12 cellular contexts compared by ENCODE assay signal in genomic region chr2:46131-46470, GRCh38. TPM values are rescaled to one million over a fixed set of nuclear protein-coding genes. Genes with fewer than 3 reads are reported as not detected.
DNase-seq lines count a peak whose midpoint lies in the region; ATAC-seq, FAIRE-seq and TF ChIP-seq lines count a peak whose summit lies in the region.
"Had no signal": no experiment of that assay in that cellular context is flagged by ENCODE, and none has a peak within 500 bp of the region (broad histone marks: within the 10 kb centered on the region; RNA-seq: fewer than 3 reads in every experiment).

No MANE protein-coding gene starts in this region.

- H3K27ac ChIP-seq in RWPE2 (ENCODE audit: poor library complexity, severe bottlenecking), result peak overlapping the region; percentile 79
- H3K27ac ChIP-seq: GM23248 had no signal

- POLR2A ChIA-PET in Caco-2 (lab: Charles Lee), result interaction anchor here (1.1 kb wide), 1 partner anchor 218 kb away, joined by 3 read pairs; the partner anchor contains the start of gene ACP1

- CTCF ChIA-PET in Caco-2 (lab: Charles Lee), result no interaction called here

- no peaks in the 10 kb centered on the region for H3K36me3 Mint-ChIP-seq in Caco-2 (ENCODE audit: insufficient read depth, unreplicated experiment)

- ATAC-seq in RWPE2 (ENCODE audit: low read depth) (peak; percentile 12; the same call in 2 of the 3 replicates), left cardiac atrium (peak; percentile 9 to 20), GM19328 (IDR thresholded peaks at IDR 0.05; ENCODE audit: unreplicated experiment) (no peak)

- H3K4me3 ChIP-seq in Caco-2 (ENCODE audit: low read depth, low read length) (peak overlapping the region; percentile 79), RWPE2 (ENCODE audit: severe bottlenecking) (peak overlapping the region; percentile 72)
- H3K4me3 ChIP-seq: GM23248 had no signal

- FAIRE-seq in RCC 7860 (lab: Jason Lieb, UNC), result no peak

- no peak for TF ChIP-seq CTCF in Caco-2 (IDR thresholded peaks at IDR 0.05; ENCODE audit: insufficient read depth in 1 of 2, low read depth in 1 of 2, low read length in 1 of 2, severe bottlenecking in 1 of 2, unreplicated experiment in 1 of 2)
- no peak for TF ChIP-seq CTCF in RWPE2 (IDR thresholded peaks at IDR 0.05; ENCODE audit: poor library complexity, severe bottlenecking)

- H3K4me1 Mint-ChIP-seq in Caco-2 (ENCODE audit: low read depth, unreplicated experiment), result peaks cover 12% of the 10 kb centered on the region

- intact Hi-C loops in Caco-2 (cut with micrococcal nuclease; ENCODE audit: unreplicated experiment) (no loop called here), left cardiac atrium (cut with DNase I) (no loop called here), posterior vena cava (cut with DNase I) (no loop called here)

- no peaks in the 10 kb centered on the region for H3K27me3 ChIP-seq in Caco-2 (replicated peaks; ENCODE audit: control insufficient read depth, insufficient read depth, low read length)
- no peaks in the 10 kb centered on the region for H3K27me3 ChIP-seq in RWPE2 (ENCODE audit: insufficient read depth, poor library complexity, severe bottlenecking)

- H3K36me3 ChIP-seq in Caco-2 (ENCODE audit: control insufficient read depth, insufficient read depth, low read length), result no peaks in the 10 kb centered on the region
- peaks cover 8% of the 10 kb centered on the region for H3K36me3 ChIP-seq in RWPE2 (ENCODE audit: low read depth)

- no TSS peak for BruUV-seq in Caco-2 (replicated peaks; lab: Mats Ljungman, UMichigan)

- peaks cover 16% of the 10 kb centered on the region for H3K4me1 ChIP-seq in Caco-2
- peaks cover 27% of the 10 kb centered on the region for H3K4me1 ChIP-seq in RWPE2 (ENCODE audit: insufficient read depth, poor library complexity, severe bottlenecking)

- no peaks in the 10 kb centered on the region for H3K9me3 Mint-ChIP-seq in Caco-2 (ENCODE audit: unreplicated experiment)

- DNase-seq in Caco-2 (no peak), RWPE2 (ENCODE audit: low spot score) (no peak), left cardiac atrium (no peak), posterior vena cava (ENCODE audit: low spot score) (peak; percentile 72), SHP77 treated with DMSO at 0.1 percent for 48 hours (lab: John Stamatoyannopoulos, UW) (no peak), NCI-H2196 (lab: John Stamatoyannopoulos, UW; ENCODE audit: unreplicated experiment) (no peak), RCC 7860 (ENCODE audit: low spot score) (no peak)
- DNase-seq: EL, GM23248, NCI-H1694 treated with DMSO at 0.1 percent for 48 hours had no signal

- peak overlapping the region; percentile 85 for H3K4me3 Mint-ChIP-seq in Caco-2 (ENCODE audit: unreplicated experiment)

- H3K27ac Mint-ChIP-seq in Caco-2 (ENCODE audit: unreplicated experiment), result no peak overlapping the region

- H3K9me3 ChIP-seq in Caco-2 (no peaks in the 10 kb centered on the region), RWPE2 (ENCODE audit: severe bottlenecking) (no peaks in the 10 kb centered on the region)

- H3K27me3 Mint-ChIP-seq in Caco-2 (ENCODE audit: insufficient read depth, unreplicated experiment), result peaks cover 4% of the 10 kb centered on the region

RNA-seq across cellular contexts. Expression of gene FAM110C, which starts 0.2 kb away (rescaled TPM):
- total RNA-seq in Caco-2 (2022), result 3.2 and 3.9 TPM in 2 replicates
- 1 to 10 TPM; 5.3 to 6.2 TPM for total RNA-seq in left cardiac atrium
- total RNA-seq in posterior vena cava, result 1 to 10 TPM; 1.3 to 2.5 TPM
- total RNA-seq: glomerular endothelial cell, GM23248 had no signal
